Comparison of ENCODE assay signal across 13 cellular contexts in genomic region chr5:157547909-157548512, GRCh38. TPM values are rescaled to one million over a fixed set of nuclear protein-coding genes. Genes with fewer than 3 reads are reported as not detected.
DNase-seq lines count a peak whose midpoint lies in the region; ATAC-seq and TF ChIP-seq lines count a peak whose summit lies in the region.
"Had no signal": no experiment of that assay in that cellular context is flagged by ENCODE, and none has a peak within 500 bp of the region (broad histone marks: within the 10 kb centered on the region; RNA-seq: fewer than 3 reads in every experiment).

No MANE protein-coding gene starts in this region.

- H3K9me3 ChIP-seq in left lung (no peaks in the 10 kb centered on the region), tibial artery (no peaks in the 10 kb centered on the region)
- H3K9me3 ChIP-seq: BE2C had no signal

- DNase-seq in activated naive CD8-positive, alpha-beta T cell treated with anti-CD3 and anti-CD28 coated beads for 36 hours, result no peak
- no peak for DNase-seq in activated CD4-positive, alpha-beta memory T cell treated with anti-CD3 and anti-CD28 coated beads, Interleukin-2, amount 10 ng/mL, durations not matched to agents 7 days and 5 days
- DNase-seq in left lung, result no peak
- no peak for DNase-seq in tibial artery
- no peak for DNase-seq in NCI-H1417 (lab: John Stamatoyannopoulos, UW)
- DNase-seq in ecto neural progenitor cell (ENCODE audit: low spot score), result no peak
- no peak for DNase-seq in DMS 273 (lab: John Stamatoyannopoulos, UW; ENCODE audit: unreplicated experiment)
- DNase-seq: activated gamma-delta T cell treated with Interleukin-2 at 50 U/mL for 16 hours, BE2C, NCI-H1092, NCI-H82 had no signal

- H3K36me3 Mint-ChIP-seq in activated naive CD8-positive, alpha-beta T cell, result peaks cover 2% of the 10 kb centered on the region
- H3K36me3 Mint-ChIP-seq in activated naive CD8-positive, alpha-beta T cell treated with anti-CD3 and anti-CD28 coated beads for 36 hours, result no peaks in the 10 kb centered on the region
- peaks cover 95% of the 10 kb centered on the region for H3K36me3 Mint-ChIP-seq in activated CD4-positive, alpha-beta memory T cell treated with anti-CD3 and anti-CD28 coated beads, Interleukin-2, amount 10 ng/mL, durations not matched to agents 7 days and 5 days (ENCODE audit: low read depth)
- H3K36me3 Mint-ChIP-seq: type B pancreatic cell had no signal

- no peak overlapping the region for H3K4me3 Mint-ChIP-seq in activated naive CD8-positive, alpha-beta T cell
- H3K4me3 Mint-ChIP-seq in activated naive CD8-positive, alpha-beta T cell treated with anti-CD3 and anti-CD28 coated beads for 36 hours, result no peak overlapping the region
- peak overlapping the region; percentile 54 for H3K4me3 Mint-ChIP-seq in activated CD4-positive, alpha-beta memory T cell treated with anti-CD3 and anti-CD28 coated beads, Interleukin-2, amount 10 ng/mL, durations not matched to agents 7 days and 5 days
- H3K4me3 Mint-ChIP-seq: type B pancreatic cell had no signal

- H3K4me1 Mint-ChIP-seq in activated naive CD8-positive, alpha-beta T cell (ENCODE audit: low read depth), result peaks cover 36% of the 10 kb centered on the region
- H3K4me1 Mint-ChIP-seq in activated naive CD8-positive, alpha-beta T cell treated with anti-CD3 and anti-CD28 coated beads for 36 hours, result no peaks in the 10 kb centered on the region
- H3K4me1 Mint-ChIP-seq in activated CD4-positive, alpha-beta memory T cell treated with anti-CD3 and anti-CD28 coated beads, Interleukin-2, amount 10 ng/mL, durations not matched to agents 7 days and 5 days, result peaks cover 99% of the 10 kb centered on the region

- intact Hi-C loops in left lung (cut with DNase I) (no loop called here), tibial artery (cut with DNase I; ENCODE audit: low total_unique reads) (no loop called here)

- H3K4me3 ChIP-seq in left lung, result no peak overlapping the region
- no peak overlapping the region for H3K4me3 ChIP-seq in tibial artery

- H3K27ac Mint-ChIP-seq in activated naive CD8-positive, alpha-beta T cell, result peak overlapping the region; percentile 24
- H3K27ac Mint-ChIP-seq in activated naive CD8-positive, alpha-beta T cell treated with anti-CD3 and anti-CD28 coated beads for 36 hours, result no peak overlapping the region
- peak overlapping the region; percentile 89 for H3K27ac Mint-ChIP-seq in activated CD4-positive, alpha-beta memory T cell treated with anti-CD3 and anti-CD28 coated beads, Interleukin-2, amount 10 ng/mL, durations not matched to agents 7 days and 5 days
- H3K27ac Mint-ChIP-seq: type B pancreatic cell had no signal

- peak overlapping the region in 1 of 2 donors; percentile 45 for H3K27ac ChIP-seq in left lung
- H3K27ac ChIP-seq in tibial artery, result peak overlapping the region; percentile 56 to 62

- peak; percentile 15 for ATAC-seq in left lung

- H3K27me3 ChIP-seq in left lung, result no peaks in the 10 kb centered on the region
- H3K27me3 ChIP-seq in tibial artery, result no peaks in the 10 kb centered on the region

- no peaks in the 10 kb centered on the region for H3K9me3 Mint-ChIP-seq in activated naive CD8-positive, alpha-beta T cell (ENCODE audit: low read depth)
- H3K9me3 Mint-ChIP-seq in activated naive CD8-positive, alpha-beta T cell treated with anti-CD3 and anti-CD28 coated beads for 36 hours, result no peaks in the 10 kb centered on the region
- H3K9me3 Mint-ChIP-seq in activated CD4-positive, alpha-beta memory T cell treated with anti-CD3 and anti-CD28 coated beads, Interleukin-2, amount 10 ng/mL, durations not matched to agents 7 days and 5 days, result no peaks in the 10 kb centered on the region

- H3K27me3 Mint-ChIP-seq in activated naive CD8-positive, alpha-beta T cell, result no peaks in the 10 kb centered on the region
- peaks cover 8% of the 10 kb centered on the region for H3K27me3 Mint-ChIP-seq in activated naive CD8-positive, alpha-beta T cell treated with anti-CD3 and anti-CD28 coated beads for 36 hours
- H3K27me3 Mint-ChIP-seq in activated CD4-positive, alpha-beta memory T cell treated with anti-CD3 and anti-CD28 coated beads, Interleukin-2, amount 10 ng/mL, durations not matched to agents 7 days and 5 days, result no peaks in the 10 kb centered on the region
- H3K27me3 Mint-ChIP-seq: type B pancreatic cell had no signal

- H3K4me1 ChIP-seq in left lung (peaks cover 13 to 72% of the 10 kb centered on the region in 2 donors), tibial artery (peaks cover 0 to 77% (median 44%) of the 10 kb centered on the region in 4 donors)
- H3K4me1 ChIP-seq: BE2C had no signal

- POLR2A ChIA-PET in activated CD4-positive, alpha-beta memory T cell treated with anti-CD3 and anti-CD28 coated beads, Interleukin-2, amount 10 ng/mL, durations not matched to agents 7 days and 5 days (lab: Charles Lee), result interaction anchor here (4.8 to 8.9 kb wide), 4 partner anchors 21 to 60 kb away, joined by 26 to 193 read pairs (median 57); partner anchors contain the start of gene ADAM19

- CTCF ChIA-PET in activated CD4-positive, alpha-beta memory T cell treated with anti-CD3 and anti-CD28 coated beads, Interleukin-2, amount 10 ng/mL, durations not matched to agents 7 days and 5 days (lab: Charles Lee), result interaction anchor here (0.6 to 1.6 kb wide), 3 partner anchors 21 to 195 kb away, joined by 4 to 5 read pairs (median 4); partner anchors contain the start of gene LSM11

- H3K36me3 ChIP-seq in left lung (no peaks in the 10 kb centered on the region), tibial artery (no peaks in the 10 kb centered on the region)
- H3K36me3 ChIP-seq: BE2C had no signal

- TF ChIP-seq CTCF in left lung (IDR thresholded peaks at IDR 0.05), result no peak
- TF ChIP-seq CTCF in tibial artery (IDR thresholded peaks at IDR 0.05), result no peak

RNA-seq across cellular contexts. Expression of gene ADAM19, which starts 27.6 kb away (rescaled TPM):
- total RNA-seq in activated naive CD8-positive, alpha-beta T cell treated with anti-CD3 and anti-CD28 coated beads for 36 hours, result 1 to 10 TPM; 2.8 to 3.5 TPM
- 100 to 1,000 TPM; 309 to 313 TPM for total RNA-seq in activated CD4-positive, alpha-beta memory T cell treated with anti-CD3 and anti-CD28 coated beads, Interleukin-2, amount 10 ng/mL, durations not matched to agents 7 days and 5 days
- 10 to 100 TPM; 17.1 to 20.8 TPM for total RNA-seq in left lung

Comparison
In these comparisons a context has a peak if more than half of its experiments do, and no peak if none do; other contexts are left out.
1. RNA of gene ADAM19, which starts 27.6 kb away (total RNA-seq): 309 to 313 TPM in activated CD4-positive, alpha-beta memory T cell treated with anti-CD3 and anti-CD28 coated beads, Interleukin-2, amount 10 ng/mL, durations not matched to agents 7 days and 5 days; 17.1 to 20.8 TPM in left lung and 2.8 to 3.5 TPM in activated naive CD8-positive, alpha-beta T cell treated with anti-CD3 and anti-CD28 coated beads for 36 hours; every median in the first group is over 10 times any median in the second.